13 cellular contexts compared by ENCODE assay signal in genomic region chr18:62017618-62018017, GRCh38.
DNase-seq lines count a peak whose midpoint lies in the region; ATAC-seq and TF ChIP-seq lines count a peak whose summit lies in the region.
"Had no signal": no experiment of that assay in that cellular context is flagged by ENCODE, and none has a peak within 500 bp of the region (broad histone marks: within the 10 kb centered on the region; RNA-seq: fewer than 3 reads in every experiment).

No MANE protein-coding gene starts in this region.

- no peak overlapping the region for H3K9ac ChIP-seq in Karpas-422 (ENCODE audit: low read length)

- H3K27ac ChIP-seq in ACC112 (ENCODE audit: low read depth, low read length), result no peak overlapping the region
- peak overlapping the region; percentile 52 for H3K27ac ChIP-seq in cardiac muscle cell
- no peak overlapping the region for H3K27ac ChIP-seq in osteoblast (ENCODE audit: low read depth, low read length)
- H3K27ac ChIP-seq in adrenal gland, result peak overlapping the region in 2 of 5 donors; percentile 20 to 72
- H3K27ac ChIP-seq in Karpas-422 (ENCODE audit: low read length), result no peak overlapping the region
- H3K27ac ChIP-seq: body of pancreas had no signal

- H3K9me3 ChIP-seq in cardiac muscle cell (ENCODE audit: low read depth) (no peaks in the 10 kb centered on the region), osteoblast (ENCODE audit: low read depth, low read length) (no peaks in the 10 kb centered on the region), adrenal gland (replicated peaks in 1 of 3) (no peaks in the 10 kb centered on the region), Karpas-422 (ENCODE audit: low read length) (no peaks in the 10 kb centered on the region)
- H3K9me3 ChIP-seq: body of pancreas, Caco-2 had no signal

- peak; percentile 17 to 65 for DNase-seq in cardiac muscle cell (ENCODE audit: low read depth in 1 of 2, low spot score in 1 of 2)
- no peak for DNase-seq in osteoblast (ENCODE audit: insufficient read length, low spot score, missing footprints)
- no peak for DNase-seq in amygdala (lab: John Stamatoyannopoulos, UW)
- no peak for DNase-seq in NCI-H2107 (lab: John Stamatoyannopoulos, UW)
- no peak for DNase-seq in adrenal gland
- no peak for DNase-seq in Karpas-422
- DNase-seq: activated effector memory CD4-positive, alpha-beta T cell treated with anti-CD3 and anti-CD28 coated beads, Interleukin-2, amount 50 U/mL, for 16 hours; Caco-2; GF-D8; naive B cell had no signal

- no peaks in the 10 kb centered on the region for H3K9me2 ChIP-seq in Karpas-422 (replicated peaks; ENCODE audit: insufficient read depth, low read length)

- WGBS in adrenal gland, 4 donors, result 40 to 68% (median 60%) methylated on average over 6 of the region's 6 CpGs

- no peak for TF ChIP-seq POLR2A in adrenal gland (IDR thresholded peaks at IDR 0.05)

- H4K20me1 ChIP-seq in osteoblast (ENCODE audit: insufficient read depth, low read length) (no peaks in the 10 kb centered on the region), Karpas-422 (ENCODE audit: insufficient read depth, low read depth, low read length) (no peaks in the 10 kb centered on the region)

- no peak overlapping the region for H3K4me2 ChIP-seq in osteoblast (ENCODE audit: insufficient read depth, low read length)
- H3K4me2 ChIP-seq in Karpas-422 (ENCODE audit: low read depth, low read length, poor library complexity, severe bottlenecking), result no peak overlapping the region

- H2AFZ ChIP-seq in ACC112 (ENCODE audit: low read length, unreplicated experiment) (peak overlapping the region; percentile 38), osteoblast (ENCODE audit: low read length) (peak overlapping the region; percentile 4), Karpas-422 (ENCODE audit: low read length) (no peak overlapping the region)

- ATAC-seq in SK-N-SH treated with all-trans-retinoic acid at 6 μM for 48 hours, result peak; percentile 12

- intact Hi-C loops in adrenal gland (cut with DNase I), result no loop called here

- H3K4me3 ChIP-seq in ACC112 (ENCODE audit: low read depth, low read length), result no peak overlapping the region
- no peak overlapping the region for H3K4me3 ChIP-seq in cardiac muscle cell
- H3K4me3 ChIP-seq in osteoblast (ENCODE audit: insufficient read depth, low read length), result no peak overlapping the region
- H3K4me3 ChIP-seq in adrenal gland, result no peak overlapping the region
- no peak overlapping the region for H3K4me3 ChIP-seq in Karpas-422 (ENCODE audit: low read length)
- H3K4me3 ChIP-seq: body of pancreas had no signal

- H3K36me3 ChIP-seq in ACC112 (ENCODE audit: insufficient read depth, low read length) (no peaks in the 10 kb centered on the region), cardiac muscle cell (no peaks in the 10 kb centered on the region), osteoblast (ENCODE audit: insufficient read depth, low read length) (no peaks in the 10 kb centered on the region), adrenal gland (replicated peaks in 1 of 2) (no peaks in the 10 kb centered on the region), Karpas-422 (ENCODE audit: insufficient read depth, low read length) (no peaks in the 10 kb centered on the region)

- no peaks in the 10 kb centered on the region for H3K4me1 ChIP-seq in ACC112 (ENCODE audit: control insufficient read depth, insufficient read depth, low read length, unreplicated experiment)
- peaks cover 6% of the 10 kb centered on the region for H3K4me1 ChIP-seq in cardiac muscle cell (ENCODE audit: low read depth)
- no peaks in the 10 kb centered on the region for H3K4me1 ChIP-seq in osteoblast (ENCODE audit: insufficient read depth, low read length)
- no peaks in the 10 kb centered on the region for H3K4me1 ChIP-seq in adrenal gland (replicated peaks in 1 of 2)
- no peaks in the 10 kb centered on the region for H3K4me1 ChIP-seq in Karpas-422 (ENCODE audit: low read length)
- H3K4me1 ChIP-seq: body of pancreas, Caco-2 had no signal

- H3K79me2 ChIP-seq in ACC112 (ENCODE audit: control insufficient read depth, insufficient read depth, low read length, unreplicated experiment) (no peaks in the 10 kb centered on the region), osteoblast (ENCODE audit: insufficient read depth, low read length) (no peaks in the 10 kb centered on the region), Karpas-422 (ENCODE audit: low read length) (no peaks in the 10 kb centered on the region)

- TF ChIP-seq CTCF in cardiac muscle cell (IDR thresholded peaks at IDR 0.05; ENCODE audit: low read depth, low read length) (no peak), osteoblast (IDR thresholded peaks at IDR 0.05; ENCODE audit: extremely low read depth, low read depth, low read length) (no peak), adrenal gland (IDR thresholded peaks at IDR 0.05) (no peak)

- H3K27me3 ChIP-seq in ACC112 (ENCODE audit: insufficient read depth, low read length) (no peaks in the 10 kb centered on the region), cardiac muscle cell (no peaks in the 10 kb centered on the region), osteoblast (ENCODE audit: insufficient read depth, low read length) (no peaks in the 10 kb centered on the region), adrenal gland (no peaks in the 10 kb centered on the region), Karpas-422 (ENCODE audit: low read length) (no peaks in the 10 kb centered on the region)
- H3K27me3 ChIP-seq: body of pancreas had no signal

TF ChIP-seq in SK-N-SH treated with all-trans-retinoic acid at 6 μM for 48 hours, 23 proteins besides CTCF, POLR2A, EP300 and RAD21:
- TF ChIP-seq ZNF70 (CRISPR knock-in tag; IDR thresholded peaks at IDR 0.05) (no peak), CSDC2 (CRISPR knock-in tag; IDR thresholded peaks at IDR 0.05) (no peak), ZFP3 (CRISPR knock-in tag; IDR thresholded peaks at IDR 0.05) (no peak), ISL1 (CRISPR knock-in tag; IDR thresholded peaks at IDR 0.05) (no peak), ZFP30 (CRISPR knock-in tag; IDR thresholded peaks at IDR 0.05) (no peak), OSR1 (CRISPR knock-in tag; IDR thresholded peaks at IDR 0.05) (no peak), GLIS3 (CRISPR knock-in tag; IDR thresholded peaks at IDR 0.05) (no peak), ZNF565 (CRISPR knock-in tag; conservative IDR thresholded peaks at IDR 0.05; ENCODE audit: low read depth) (no peak), PPARA (CRISPR knock-in tag; IDR thresholded peaks at IDR 0.05; ENCODE audit: borderline replicate concordance) (no peak), RARB (CRISPR knock-in tag; IDR thresholded peaks at IDR 0.05) (no peak), SNAI2 (CRISPR knock-in tag; IDR thresholded peaks at IDR 0.05) (no peak), ESRRG (CRISPR knock-in tag; IDR thresholded peaks at IDR 0.05) (no peak), TOX (CRISPR knock-in tag; IDR thresholded peaks at IDR 0.05; ENCODE audit: borderline replicate concordance) (no peak)
- TF ChIP-seq, protein P1, sequence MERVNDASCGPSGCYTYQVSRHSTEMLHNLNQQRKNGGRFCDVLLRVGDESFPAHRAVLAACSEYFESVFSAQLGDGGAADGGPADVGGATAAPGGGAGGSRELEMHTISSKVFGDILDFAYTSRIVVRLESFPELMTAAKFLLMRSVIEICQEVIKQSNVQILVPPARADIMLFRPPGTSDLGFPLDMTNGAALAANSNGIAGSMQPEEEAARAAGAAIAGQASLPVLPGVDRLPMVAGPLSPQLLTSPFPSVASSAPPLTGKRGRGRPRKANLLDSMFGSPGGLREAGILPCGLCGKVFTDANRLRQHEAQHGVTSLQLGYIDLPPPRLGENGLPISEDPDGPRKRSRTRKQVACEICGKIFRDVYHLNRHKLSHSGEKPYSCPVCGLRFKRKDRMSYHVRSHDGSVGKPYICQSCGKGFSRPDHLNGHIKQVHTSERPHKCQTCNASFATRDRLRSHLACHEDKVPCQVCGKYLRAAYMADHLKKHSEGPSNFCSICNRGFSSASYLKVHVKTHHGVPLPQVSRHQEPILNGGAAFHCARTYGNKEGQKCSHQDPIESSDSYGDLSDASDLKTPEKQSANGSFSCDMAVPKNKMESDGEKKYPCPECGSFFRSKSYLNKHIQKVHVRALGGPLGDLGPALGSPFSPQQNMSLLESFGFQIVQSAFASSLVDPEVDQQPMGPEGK (CRISPR knock-in tag; IDR thresholded peaks at IDR 0.05; ENCODE audit: borderline replicate concordance), result no peak
- TF ChIP-seq, protein P2, sequence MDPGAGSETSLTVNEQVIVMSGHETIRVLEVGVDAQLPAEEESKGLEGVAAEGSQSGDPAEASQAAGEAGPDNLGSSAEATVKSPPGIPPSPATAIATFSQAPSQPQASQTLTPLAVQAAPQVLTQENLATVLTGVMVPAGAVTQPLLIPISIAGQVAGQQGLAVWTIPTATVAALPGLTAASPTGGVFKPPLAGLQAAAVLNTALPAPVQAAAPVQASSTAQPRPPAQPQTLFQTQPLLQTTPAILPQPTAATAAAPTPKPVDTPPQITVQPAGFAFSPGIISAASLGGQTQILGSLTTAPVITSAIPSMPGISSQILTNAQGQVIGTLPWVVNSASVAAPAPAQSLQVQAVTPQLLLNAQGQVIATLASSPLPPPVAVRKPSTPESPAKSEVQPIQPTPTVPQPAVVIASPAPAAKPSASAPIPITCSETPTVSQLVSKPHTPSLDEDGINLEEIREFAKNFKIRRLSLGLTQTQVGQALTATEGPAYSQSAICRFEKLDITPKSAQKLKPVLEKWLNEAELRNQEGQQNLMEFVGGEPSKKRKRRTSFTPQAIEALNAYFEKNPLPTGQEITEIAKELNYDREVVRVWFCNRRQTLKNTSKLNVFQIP (CRISPR knock-in tag; IDR thresholded peaks at IDR 0.05; ENCODE audit: borderline replicate concordance, low read depth), result no peak
- TF ChIP-seq, protein P3, sequence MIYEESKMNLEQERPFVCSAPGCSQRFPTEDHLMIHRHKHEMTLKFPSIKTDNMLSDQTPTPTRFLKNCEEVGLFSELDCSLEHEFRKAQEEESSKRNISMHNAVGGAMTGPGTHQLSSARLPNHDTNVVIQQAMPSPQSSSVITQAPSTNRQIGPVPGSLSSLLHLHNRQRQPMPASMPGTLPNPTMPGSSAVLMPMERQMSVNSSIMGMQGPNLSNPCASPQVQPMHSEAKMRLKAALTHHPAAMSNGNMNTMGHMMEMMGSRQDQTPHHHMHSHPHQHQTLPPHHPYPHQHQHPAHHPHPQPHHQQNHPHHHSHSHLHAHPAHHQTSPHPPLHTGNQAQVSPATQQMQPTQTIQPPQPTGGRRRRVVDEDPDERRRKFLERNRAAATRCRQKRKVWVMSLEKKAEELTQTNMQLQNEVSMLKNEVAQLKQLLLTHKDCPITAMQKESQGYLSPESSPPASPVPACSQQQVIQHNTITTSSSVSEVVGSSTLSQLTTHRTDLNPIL (CRISPR knock-in tag; IDR thresholded peaks at IDR 0.05; ENCODE audit: low read depth), result no peak

Comparison
In these comparisons a context has a peak if more than half of its experiments do, and no peak if none do; other contexts are left out.
1. DNase-seq: peak in cardiac muscle cell (2 of 2); none in osteoblast (single experiment), amygdala (0 of 56), NCI-H2107 (single experiment), adrenal gland (0 of 7) and Karpas-422 (single experiment).